Comparison of ENCODE assay signal across 36 cellular contexts in the genomic region with DNA sequence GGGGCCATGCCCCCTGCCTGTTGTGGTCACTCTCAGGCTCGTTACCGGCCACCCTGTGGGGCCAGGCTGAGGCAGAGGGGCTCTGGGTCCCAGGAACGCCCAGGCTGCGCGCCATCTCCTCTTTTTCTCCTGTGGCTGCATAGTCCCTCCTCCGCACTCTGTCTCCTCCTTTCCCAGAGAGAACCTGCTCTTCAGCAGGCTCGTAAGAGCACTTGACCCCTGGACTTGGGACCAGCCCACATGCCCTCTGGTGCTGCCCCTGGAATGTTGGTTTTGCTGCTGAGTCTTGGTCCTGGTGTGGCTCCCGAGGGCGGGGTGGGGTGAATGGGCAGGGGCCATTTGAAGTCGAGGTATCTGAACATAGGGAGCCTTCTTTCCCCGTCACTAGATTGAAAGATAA. TPM values are rescaled to one million over a fixed set of nuclear protein-coding genes. Genes with fewer than 3 reads are reported as not detected.
DNase-seq lines count a peak whose midpoint lies in the region; ATAC-seq and TF ChIP-seq lines count a peak whose summit lies in the region.
"Had no signal": no experiment of that assay in that cellular context is flagged by ENCODE, and none has a peak within 500 bp of the region (broad histone marks: within the 10 kb centered on the region; RNA-seq: fewer than 3 reads in every experiment).

No MANE protein-coding gene starts in this region.

- H3K36me3 ChIP-seq in left lung: peaks cover 0 to 49% of the 10 kb centered on the region in 2 donors
- H3K36me3 ChIP-seq: MG63 had no signal

- no peaks in the 10 kb centered on the region for H3K9me3 Mint-ChIP-seq in activated T-cell treated with anti-CD3 and anti-CD28 coated beads, Interleukin-2, amount 50 U/mL, for 24 hours
- H3K9me3 Mint-ChIP-seq in progenitor cell of endocrine pancreas (ENCODE audit: low read depth): no peaks in the 10 kb centered on the region
- H3K9me3 Mint-ChIP-seq: natural killer cell treated with Interleukin-12 subunit alpha and Interleukin-12 subunit beta and Interleukin-15 and Interleukin-18, amount 100 ng/mL, for 72 hours; stimulated activated naive CD8-positive, alpha-beta T cell treated with anti-CD3 and anti-CD28 coated beads, Interleukin-15, Interleukin-2, amounts not matched to agents 100 ng/mL and 50 ng/mL, for 24 hours had no signal

- H3K27ac Mint-ChIP-seq in activated T-cell treated with anti-CD3 and anti-CD28 coated beads, Interleukin-2, amount 50 U/mL, for 24 hours: no peak overlapping the region
- peak overlapping the region; percentile 45 for H3K27ac Mint-ChIP-seq in progenitor cell of endocrine pancreas
- H3K27ac Mint-ChIP-seq: activated CD8-positive, alpha-beta T cell treated with anti-CD3 and anti-CD28 coated beads, Interleukin-2, amount 10 ng/mL, durations not matched to agents 7 days and 5 days; natural killer cell treated with Interleukin-12 subunit alpha and Interleukin-12 subunit beta and Interleukin-15 and Interleukin-18, amount 100 ng/mL, for 72 hours; stimulated activated naive CD8-positive, alpha-beta T cell treated with anti-CD3 and anti-CD28 coated beads, Interleukin-15, Interleukin-2, amounts not matched to agents 100 ng/mL and 50 ng/mL, for 24 hours had no signal

- ATAC-seq in left lung: peak; percentile 85
- no peak for ATAC-seq in HG03521 (IDR thresholded peaks at IDR 0.05; ENCODE audit: unreplicated experiment)
- ATAC-seq: activated CD8-positive, alpha-beta T cell treated with anti-CD3 and anti-CD28 coated beads, Interleukin-2, amount 10 ng/mL, durations not matched to agents 7 days and 5 days; GM12878; natural killer cell treated with Interleukin-12 subunit alpha and Interleukin-12 subunit beta and Interleukin-15 and Interleukin-18, amount 100 ng/mL, for 72 hours had no signal

- no peaks in the 10 kb centered on the region for H3K27me3 Mint-ChIP-seq in activated T-cell treated with anti-CD3 and anti-CD28 coated beads, Interleukin-2, amount 50 U/mL, for 24 hours
- H3K27me3 Mint-ChIP-seq in progenitor cell of endocrine pancreas: no peaks in the 10 kb centered on the region
- H3K27me3 Mint-ChIP-seq: CD4-positive, CD25-positive, alpha-beta regulatory T cell; natural killer cell treated with Interleukin-12 subunit alpha and Interleukin-12 subunit beta and Interleukin-15 and Interleukin-18, amount 100 ng/mL, for 72 hours; stimulated activated naive CD8-positive, alpha-beta T cell treated with anti-CD3 and anti-CD28 coated beads, Interleukin-15, Interleukin-2, amounts not matched to agents 100 ng/mL and 50 ng/mL, for 24 hours had no signal

- peaks cover 54% of the 10 kb centered on the region for H3K4me1 Mint-ChIP-seq in activated T-cell treated with anti-CD3 and anti-CD28 coated beads, Interleukin-2, amount 50 U/mL, for 24 hours (ENCODE audit: low read depth)
- H3K4me1 Mint-ChIP-seq in progenitor cell of endocrine pancreas (ENCODE audit: low read depth): peaks cover 3% of the 10 kb centered on the region

- no peak overlapping the region for H3K4me3 Mint-ChIP-seq in activated T-cell treated with anti-CD3 and anti-CD28 coated beads, Interleukin-2, amount 50 U/mL, for 24 hours
- no peak overlapping the region for H3K4me3 Mint-ChIP-seq in progenitor cell of endocrine pancreas (ENCODE audit: low read depth)
- H3K4me3 Mint-ChIP-seq: activated CD8-positive, alpha-beta T cell treated with anti-CD3 and anti-CD28 coated beads, Interleukin-2, amount 10 ng/mL, durations not matched to agents 7 days and 5 days; natural killer cell treated with Interleukin-12 subunit alpha and Interleukin-12 subunit beta and Interleukin-15 and Interleukin-18, amount 100 ng/mL, for 72 hours; stimulated activated naive CD8-positive, alpha-beta T cell treated with anti-CD3 and anti-CD28 coated beads, Interleukin-15, Interleukin-2, amounts not matched to agents 100 ng/mL and 50 ng/mL, for 24 hours had no signal

- H3K36me3 Mint-ChIP-seq in activated T-cell treated with anti-CD3 and anti-CD28 coated beads, Interleukin-2, amount 50 U/mL, for 24 hours (ENCODE audit: low read depth): peaks cover 60% of the 10 kb centered on the region
- H3K36me3 Mint-ChIP-seq in progenitor cell of endocrine pancreas (ENCODE audit: insufficient read depth): peaks cover 21% of the 10 kb centered on the region

- H3K4me1 ChIP-seq in left lung: peaks cover 0 to 12% of the 10 kb centered on the region in 2 donors
- H3K4me1 ChIP-seq: esophagus muscularis mucosa had no signal

- H3K27ac ChIP-seq in left lung: no peak overlapping the region
- H3K27ac ChIP-seq: brain microvascular endothelial cell, esophagus muscularis mucosa, KMS-11, PC-9 had no signal

- no peak for TF ChIP-seq CTCF in left lung (IDR thresholded peaks at IDR 0.05)
- no peak for TF ChIP-seq CTCF in progenitor cell of endocrine pancreas (IDR thresholded peaks at IDR 0.05; ENCODE audit: unreplicated experiment)

- peak; percentile 22 for DNase-seq in activated T-cell treated with anti-CD3 and anti-CD28 coated beads, Interleukin-2, amount 50 U/mL, for 24 hours
- DNase-seq in activated T-cell treated with anti-CD3 and anti-CD28 coated beads, Interleukin-2, amount 50 U/mL, for 48 hours: no peak
- peak; percentile 69 for DNase-seq in DMS53 treated with DMSO at 0.1 percent for 48 hours (lab: John Stamatoyannopoulos, UW; ENCODE audit: unreplicated experiment)
- no peak for DNase-seq in left lung
- DNase-seq in progenitor cell of endocrine pancreas (ENCODE audit: low spot score, unreplicated experiment): no peak
- DNase-seq in superior temporal gyrus (ENCODE audit: extremely low spot score): no peak
- no peak for DNase-seq in posterior vena cava (ENCODE audit: low spot score)
- DNase-seq: activated CD4-positive, alpha-beta T cell treated with anti-CD3 and anti-CD28 coated beads for 1 hour; activated CD8-positive, alpha-beta T cell treated with anti-CD3 and anti-CD28 coated beads, Interleukin-2, amount 10 ng/mL, durations not matched to agents 7 days and 5 days; activated gamma-delta T cell treated with Interleukin-2 at 50 U/mL for 16 hours; activated T-cell treated with anti-CD3 and anti-CD28 coated beads, Interleukin-2, amount 50 U/mL, for 1 hour; AML-193; amygdala; brain microvascular endothelial cell; CD4-positive, CD25-positive, alpha-beta regulatory T cell; cerebellar nuclear complex; dermis blood vessel endothelial cell; EL; foreskin fibroblast; HCEC 1CT; islet precursor cell; MG63; NCI-H1105; NCI-H187 treated with DMSO at 0.1 percent for 48 hours; PC-9; retina; SHP77 treated with DMSO at 0.1 percent for 48 hours had no signal

- no peaks in the 10 kb centered on the region for H3K9me3 ChIP-seq in left lung
- H3K9me3 ChIP-seq: esophagus muscularis mucosa, MG63 had no signal

- intact Hi-C loops in left lung (cut with DNase I): no loop called here
- intact Hi-C loops in posterior vena cava (cut with DNase I): no loop called here

- no peaks in the 10 kb centered on the region for H3K27me3 ChIP-seq in left lung
- H3K27me3 ChIP-seq: brain microvascular endothelial cell, esophagus muscularis mucosa, MG63 had no signal

- H3K4me3 ChIP-seq in left lung: no peak overlapping the region
- H3K4me3 ChIP-seq: esophagus muscularis mucosa, MG63, PC-9 had no signal

RNA-seq across cellular contexts. Expression of a gene that starts 6.6 kb away (rescaled TPM):
- 1 to 10 TPM in 1 of 2 donors, under 1 TPM in 1; 0.87 to 2.4 TPM for total RNA-seq in left lung
- 0.57 and 1.7 TPM in 2 replicates for total RNA-seq in progenitor cell of endocrine pancreas
- under 1 TPM in 1 of 2 donors, not detected in 1; 0.71 TPM for total RNA-seq in posterior vena cava
- total RNA-seq: activated CD8-positive, alpha-beta T cell treated with anti-CD3 and anti-CD28 coated beads, Interleukin-2, amount 10 ng/mL, durations not matched to agents 7 days and 5 days; CD4-positive, CD25-positive, alpha-beta regulatory T cell; esophagus muscularis mucosa; mononuclear cell; osteocyte; skeletal muscle tissue had no signal

RNA-seq across cellular contexts. Expression of a gene that starts 47.4 kb away (rescaled TPM):
- total RNA-seq in left lung: 10 to 100 TPM; 40.0 to 67.4 TPM
- 40.8 and 41.6 TPM in 2 replicates for total RNA-seq in progenitor cell of endocrine pancreas
- total RNA-seq in posterior vena cava: 10 to 100 TPM; 29.7 to 36.7 TPM

Comparison
In these comparisons a context has a peak if more than half of its experiments do, and no peak if none do; other contexts are left out.
1. DNase-seq: peak in activated T-cell treated with anti-CD3 and anti-CD28 coated beads, Interleukin-2, amount 50 U/mL, for 24 hours (single experiment) and DMS53 treated with DMSO at 0.1 percent for 48 hours (single experiment); none in activated T-cell treated with anti-CD3 and anti-CD28 coated beads, Interleukin-2, amount 50 U/mL, for 48 hours (0 of 2), left lung (0 of 2), progenitor cell of endocrine pancreas (single experiment), superior temporal gyrus (single experiment) and posterior vena cava (single experiment).